8 cellular contexts compared by ENCODE assay signal in the genomic region with DNA sequence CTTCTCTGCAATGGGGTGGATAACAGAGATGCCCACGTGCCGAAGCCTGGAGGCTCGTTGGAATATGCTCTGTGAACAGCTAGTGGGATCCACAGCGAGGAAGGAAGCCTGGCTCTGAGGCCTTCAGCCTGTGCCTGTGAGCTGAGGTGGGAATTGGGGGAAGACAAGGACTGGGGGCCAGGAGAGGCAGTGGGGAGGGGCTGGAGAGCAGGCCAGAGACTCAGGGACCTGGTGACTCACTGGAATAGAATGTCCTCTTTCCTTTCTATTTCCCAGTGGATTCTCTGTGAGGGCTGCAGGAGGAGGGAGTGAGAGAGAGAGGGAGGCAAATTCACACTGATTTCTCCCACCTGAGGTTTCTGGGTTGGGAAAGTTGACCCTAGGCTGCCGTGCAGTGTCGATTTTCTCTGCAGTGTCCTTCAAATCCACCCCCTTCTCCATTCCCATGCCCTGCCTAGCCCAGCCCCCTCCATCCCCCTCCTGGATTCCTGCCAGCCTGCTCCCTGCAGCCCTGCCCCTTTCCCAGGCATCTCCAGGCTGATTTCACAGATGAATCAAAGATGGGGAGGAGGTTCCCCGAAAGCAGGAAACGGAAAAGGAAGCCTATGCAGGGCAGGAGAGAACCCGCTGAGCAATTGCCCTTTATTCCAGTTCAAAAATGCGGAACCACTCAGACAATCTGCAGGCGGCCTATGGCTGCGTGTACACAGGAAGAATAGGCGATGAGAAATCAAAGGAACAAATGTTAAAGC. TPM values are rescaled to one million over a fixed set of nuclear protein-coding genes. Genes with fewer than 3 reads are reported as not detected.
DNase-seq lines count a peak whose midpoint lies in the region; ATAC-seq lines count a peak whose summit lies in the region.

No MANE protein-coding gene starts in this region.

- H3K4me1 Mint-ChIP-seq in immature natural killer cell = peaks cover 2 to 8% of the 10 kb centered on the region in 2 donors

- no peak overlapping the region for H3K4me3 Mint-ChIP-seq in immature natural killer cell

- no peaks in the 10 kb centered on the region for H3K9me3 Mint-ChIP-seq in immature natural killer cell

- H3K27ac ChIP-seq in substantia nigra (ENCODE audit: low read depth, low read length, poor library complexity, severe bottlenecking) = peak overlapping the region; percentile 64

- no peaks in the 10 kb centered on the region for H3K36me3 Mint-ChIP-seq in immature natural killer cell

- ATAC-seq in HG03097 (IDR thresholded peaks at IDR 0.05; ENCODE audit: low FRiP score, unreplicated experiment) = no peak

- peaks cover 1 to 6% (median 1%) of the 10 kb centered on the region in 3 donors for H3K27me3 Mint-ChIP-seq in immature natural killer cell (ENCODE audit: low read depth in 3 of 3)

- no peak overlapping the region for H3K27ac Mint-ChIP-seq in immature natural killer cell

- peak; percentile 16 for DNase-seq in NCI-H510A treated with DMSO at 0.1 percent for 48 hours (lab: John Stamatoyannopoulos, UW)
- DNase-seq in NCI-H510A (lab: John Stamatoyannopoulos, UW) = no peak
- DNase-seq in NCI-H69 (lab: John Stamatoyannopoulos, UW) = peak; percentile 55
- DNase-seq in cerebellum (ENCODE audit: low spot score) = peak; percentile 81
- DNase-seq in kidney tubule cell (ENCODE audit: low spot score) = peak; percentile 91
- DNase-seq in substantia nigra (lab: John Stamatoyannopoulos, UW) = peak in 2 of 49 donors; percentile 41 to 75
- DNase-seq in immature natural killer cell = no peak

RNA-seq across cellular contexts. Expression of gene SPAAR, which starts 1.4 kb away (rescaled TPM):
- 1.1 TPM for total RNA-seq in cerebellum
- not detected for polyA plus RNA-seq in immature natural killer cell

RNA-seq across cellular contexts. Expression of gene HRCT1, which starts 1.9 kb away (rescaled TPM):
- not detected for total RNA-seq in cerebellum
- polyA plus RNA-seq in immature natural killer cell = not detected

RNA-seq across cellular contexts. Expression of gene OR13J1, which starts 37.7 kb away (rescaled TPM):
- total RNA-seq in cerebellum = not detected
- polyA plus RNA-seq in immature natural killer cell = not detected

RNA-seq across cellular contexts. Expression of gene OR2S2, which starts 50.0 kb away (rescaled TPM):
- not detected for total RNA-seq in cerebellum
- not detected for polyA plus RNA-seq in immature natural killer cell

Comparison
In these comparisons a context has a peak if more than half of its experiments do, and no peak if none do; other contexts are left out.
1. DNase-seq: peak in NCI-H510A treated with DMSO at 0.1 percent for 48 hours (single experiment), NCI-H69 (single experiment), cerebellum (single experiment) and kidney tubule cell (single experiment); none in NCI-H510A (single experiment) and immature natural killer cell (0 of 3).